29 cellular contexts compared by ENCODE assay signal in genomic region chr12:111893287-111893686, GRCh38.
"Had no signal": no experiment of that assay in that cellular context is flagged by ENCODE, and none has a peak within 500 bp of the region (broad histone marks: within the 10 kb centered on the region; RNA-seq: fewer than 3 reads in every experiment).

No MANE protein-coding gene starts in this region.

- FAIRE-seq: bronchial epithelial cell, endometrium, urothelium cell line had no signal

- H3K9me3 ChIP-seq: esophagus squamous epithelium, heart left ventricle, mucosa of descending colon, neutrophil, right lobe of liver, testis had no signal

- DNase-seq: activated CD4-positive, alpha-beta T cell treated with anti-CD3 and anti-CD28 coated beads for 48 hours; activated CD4-positive, alpha-beta T cell treated with anti-CD3 and anti-CD28 coated beads, Interleukin-2, amount 50 U/mL, for 48 hours; activated gamma-delta T cell; activated naive CD4-positive, alpha-beta T cell treated with anti-CD3 and anti-CD28 coated beads, Interleukin-2, amount 10 ng/mL, durations not matched to agents 7 days and 5 days; activated naive CD8-positive, alpha-beta T cell treated with anti-CD3 and anti-CD28 coated beads, Interleukin-2, amount 10 ng/mL, durations not matched to agents 7 days and 5 days; amniotic stem cell; effector CD8-positive, alpha-beta T cell; esophagus squamous epithelium; heart left ventricle; hypothalamus; immature natural killer cell; mucosa of descending colon; nephron progenitor cell; right lobe of liver; stimulated activated CD4-positive, alpha-beta T cell treated with anti-CD3 and anti-CD28 coated beads, Interleukin-2, amount 100 ng/mL, for 48 hours; stimulated activated naive CD8-positive, alpha-beta T cell treated with anti-CD3 and anti-CD28 coated beads, Interleukin-15, Interleukin-2, amounts not matched to agents 100 U/mL and 50 U/mL, for 24 hours; SW 1271; T-helper 9 cell; testis; trophoblast cell; WERI-Rb-1 had no signal

- H3K27ac ChIP-seq: epithelial cell of prostate, esophagus squamous epithelium, heart left ventricle, neutrophil, right lobe of liver, testis, WERI-Rb-1 had no signal

- H3K4me3 ChIP-seq: esophagus squamous epithelium, heart left ventricle, lung, mucosa of descending colon, right lobe of liver, testis had no signal

- ATAC-seq: activated CD4-positive, CD25-positive, alpha-beta regulatory T cell treated with anti-CD3 and anti-CD28 coated beads, Interleukin-2, amount 50 U/mL, for 24 hours; left lobe of liver; mucosa of descending colon; right lobe of liver; stimulated activated naive CD8-positive, alpha-beta T cell treated with anti-CD3 and anti-CD28 coated beads, Interleukin-15, Interleukin-2, amounts not matched to agents 100 U/mL and 50 U/mL, for 24 hours had no signal

- H3K27me3 ChIP-seq: esophagus squamous epithelium, heart left ventricle, neutrophil, right lobe of liver, testis had no signal

- H3K4me1 ChIP-seq: esophagus squamous epithelium, heart left ventricle, right lobe of liver, testis had no signal
